ENCODE assay signal across 2 cellular contexts in the genomic region with DNA sequence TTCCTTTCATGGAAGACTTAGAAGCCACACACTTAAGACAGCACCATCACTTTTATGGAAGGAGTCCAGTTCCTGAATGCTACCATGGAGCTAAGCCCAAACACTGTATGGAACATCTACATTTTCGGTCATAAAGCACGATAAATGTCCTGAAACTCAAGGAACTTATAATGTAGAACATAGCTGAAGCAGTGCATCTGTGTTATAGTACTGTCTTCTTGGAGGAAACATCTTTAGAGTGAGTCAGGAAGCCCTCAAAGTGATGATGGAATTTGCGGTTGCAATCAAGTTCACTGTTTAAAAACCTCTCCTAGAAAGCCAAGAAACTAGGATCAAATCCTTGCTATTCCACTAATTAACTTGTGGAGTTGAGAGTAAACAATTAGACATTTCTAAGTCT. TPM values are rescaled to one million over a fixed set of nuclear protein-coding genes. Genes with fewer than 3 reads are reported as not detected.
"Had no signal": no experiment of that assay in that cellular context is flagged by ENCODE, and none has a peak within 500 bp of the region (broad histone marks: within the 10 kb centered on the region; RNA-seq: fewer than 3 reads in every experiment).

No MANE protein-coding gene starts in this region.

RNA-seq across cellular contexts. Expression of a gene that starts 43.5 kb away (rescaled TPM):
- total RNA-seq: bronchial epithelial cell, SJSA1 had no signal
